Comparison of ENCODE assay signal across 8 cellular contexts in genomic region chr7:148983220-148984146, GRCh38. TPM values are rescaled to one million over a fixed set of nuclear protein-coding genes. Genes with fewer than 3 reads are reported as not detected.
DNase-seq lines count a peak whose midpoint lies in the region; ATAC-seq and TF ChIP-seq lines count a peak whose summit lies in the region.

No MANE protein-coding gene starts in this region.

- H3K4me2 ChIP-seq in neural cell (ENCODE audit: low read length): peak overlapping the region; percentile 85

- peak; percentile 45 for ATAC-seq in GM21786 (IDR thresholded peaks at IDR 0.05; ENCODE audit: unreplicated experiment)
- ATAC-seq in activated T-helper 17 cell treated with anti-CD3 and anti-CD28 coated beads, Interleukin-2, amount 50 U/mL, for 72 hours (replicated peaks): peak; percentile 62
- peak; percentile 85 for ATAC-seq in stimulated activated naive CD8-positive, alpha-beta T cell treated with anti-CD3 and anti-CD28 coated beads, Interleukin-15, amount 100 ng/mL, for 72 hours

- no peaks in the 10 kb centered on the region for H3K9me2 ChIP-seq in neural cell (ENCODE audit: insufficient read depth, low read length)

- peaks cover 4% of the 10 kb centered on the region for H3K9me3 Mint-ChIP-seq in activated T-helper 17 cell treated with anti-CD3 and anti-CD28 coated beads, Interleukin-2, amount 50 U/mL, for 72 hours
- H3K9me3 Mint-ChIP-seq in stimulated activated naive CD8-positive, alpha-beta T cell treated with anti-CD3 and anti-CD28 coated beads, Interleukin-15, amount 100 ng/mL, for 72 hours: peaks cover 8 to 11% of the 10 kb centered on the region in 2 donors

- DNase-seq in DMS53 treated with DMSO at 0.1 percent for 48 hours (lab: John Stamatoyannopoulos, UW; ENCODE audit: unreplicated experiment): peak; percentile 87
- peak; percentile 64 to 67 for DNase-seq in Kasumi-1 (lab: John Stamatoyannopoulos, UW)
- DNase-seq in RPMI7951 (ENCODE audit: low read depth): peak; percentile 81
- DNase-seq in fibroblast of pulmonary artery (ENCODE audit: low read depth): peak; percentile 88
- DNase-seq in stimulated activated naive CD8-positive, alpha-beta T cell treated with anti-CD3 and anti-CD28 coated beads, Interleukin-15, amount 100 ng/mL, for 72 hours: peak; percentile 86 to 90

- peak overlapping the region; percentile 85 for H3K9ac ChIP-seq in neural cell (ENCODE audit: low read length)

- peaks cover 14% of the 10 kb centered on the region for H3F3A ChIP-seq in neural cell (ENCODE audit: insufficient read depth, low read length, poor library complexity, severe bottlenecking)

- H3K79me2 ChIP-seq in neural cell (replicated peaks; ENCODE audit: insufficient read depth, low read length): no peaks in the 10 kb centered on the region

- H3K27ac Mint-ChIP-seq in activated T-helper 17 cell treated with anti-CD3 and anti-CD28 coated beads, Interleukin-2, amount 50 U/mL, for 72 hours: peak overlapping the region; percentile 99
- H3K27ac Mint-ChIP-seq in stimulated activated naive CD8-positive, alpha-beta T cell treated with anti-CD3 and anti-CD28 coated beads, Interleukin-15, amount 100 ng/mL, for 72 hours: peak overlapping the region; percentile 98 to 99

- no peaks in the 10 kb centered on the region for H3K9me3 ChIP-seq in neural cell (ENCODE audit: low read length)

- no peaks in the 10 kb centered on the region for H3K27me3 Mint-ChIP-seq in activated T-helper 17 cell treated with anti-CD3 and anti-CD28 coated beads, Interleukin-2, amount 50 U/mL, for 72 hours
- H3K27me3 Mint-ChIP-seq in stimulated activated naive CD8-positive, alpha-beta T cell treated with anti-CD3 and anti-CD28 coated beads, Interleukin-15, amount 100 ng/mL, for 72 hours: peaks cover 13% of the 10 kb centered on the region

- peaks cover 9% of the 10 kb centered on the region for H3K36me3 Mint-ChIP-seq in activated T-helper 17 cell treated with anti-CD3 and anti-CD28 coated beads, Interleukin-2, amount 50 U/mL, for 72 hours (ENCODE audit: low read depth)

- peak overlapping the region; percentile 97 for H3K27ac ChIP-seq in neural cell (ENCODE audit: low read length)

- H3K4me3 ChIP-seq in fibroblast of pulmonary artery (replicated peaks; ENCODE audit: low read depth, low read length) (peak overlapping the region; percentile 67), neural cell (ENCODE audit: low read length) (peak overlapping the region; percentile 84)

- no peaks in the 10 kb centered on the region for H4K20me1 ChIP-seq in neural cell (ENCODE audit: insufficient read depth)

- no peak for TF ChIP-seq RAD21 in neural cell (conservative IDR thresholded peaks at IDR 0.05)

- no peak for TF ChIP-seq CTCF in fibroblast of pulmonary artery (IDR thresholded peaks at IDR 0.05; ENCODE audit: low read length, missing control alignments)
- no peak for TF ChIP-seq CTCF in neural cell (IDR thresholded peaks at IDR 0.05; ENCODE audit: poor library complexity, severe bottlenecking)

- peaks cover 32% of the 10 kb centered on the region for H3K4me1 Mint-ChIP-seq in activated T-helper 17 cell treated with anti-CD3 and anti-CD28 coated beads, Interleukin-2, amount 50 U/mL, for 72 hours
- peaks cover 70% of the 10 kb centered on the region for H3K4me1 Mint-ChIP-seq in stimulated activated naive CD8-positive, alpha-beta T cell treated with anti-CD3 and anti-CD28 coated beads, Interleukin-15, amount 100 ng/mL, for 72 hours

- H3K4me3 Mint-ChIP-seq in activated T-helper 17 cell treated with anti-CD3 and anti-CD28 coated beads, Interleukin-2, amount 50 U/mL, for 72 hours: peak overlapping the region; percentile 90
- peak overlapping the region; percentile 87 to 100 for H3K4me3 Mint-ChIP-seq in stimulated activated naive CD8-positive, alpha-beta T cell treated with anti-CD3 and anti-CD28 coated beads, Interleukin-15, amount 100 ng/mL, for 72 hours

- H3K27me3 ChIP-seq in neural cell (ENCODE audit: insufficient read depth, low read depth, low read length): no peaks in the 10 kb centered on the region

- TF ChIP-seq EP300 in neural cell (conservative IDR thresholded peaks at IDR 0.05; ENCODE audit: poor library complexity, severe bottlenecking): no peak

- H3K36me3 ChIP-seq in neural cell (ENCODE audit: insufficient read depth, low read length): no peaks in the 10 kb centered on the region

- peak overlapping the region; percentile 83 for H2AFZ ChIP-seq in neural cell (ENCODE audit: low read depth, low read length)

TF ChIP-seq in neural cell, 6 proteins besides CTCF, POLR2A, EP300 and RAD21:
- TF ChIP-seq EZH2 (IDR thresholded peaks at IDR 0.05; ENCODE audit: borderline replicate concordance, insufficient read depth, low read length, poor library complexity, severe bottlenecking) (no peak), TAF1 (IDR thresholded peaks at IDR 0.05; ENCODE audit: low read depth) (no peak), REST (IDR thresholded peaks at IDR 0.05; ENCODE audit: borderline replicate concordance) (peak; percentile 63), MXI1 (conservative IDR thresholded peaks at IDR 0.05; ENCODE audit: poor library complexity, severe bottlenecking) (peak; percentile 14), POLR2AphosphoS5 (IDR thresholded peaks at IDR 0.05) (peak; percentile 64), SMC3 (conservative IDR thresholded peaks at IDR 0.05; ENCODE audit: poor library complexity) (no peak)

RNA-seq across cellular contexts. Expression of gene PDIA4, which starts 44.8 kb away (rescaled TPM):
- total RNA-seq in RPMI7951 (2014; rRNA removed; shearing (Covaris generic)): 237 and 286 TPM in 2 replicates
- 10 to 100 TPM; 54.2 to 95.7 TPM for total RNA-seq in activated T-helper 17 cell treated with anti-CD3 and anti-CD28 coated beads, Interleukin-2, amount 50 U/mL, for 72 hours
- 41.8 and 45.6 TPM in 2 replicates for polyA plus RNA-seq in neural cell
- 45.6 and 51.6 TPM in 2 replicates for polyA minus RNA-seq in neural cell

Comparison
In these comparisons a context has a peak if more than half of its experiments do, and no peak if none do; other contexts are left out.
1. Peak in every context shown above with its lines: DNase-seq, ATAC-seq, H3K4me3 ChIP-seq and H3K27ac ChIP-seq.